Comparison of ENCODE assay signal across 8 cellular contexts in genomic region chr6:150068786-150069648, GRCh38. TPM values are rescaled to one million over a fixed set of nuclear protein-coding genes. Genes with fewer than 3 reads are reported as not detected.
DNase-seq lines count a peak whose midpoint lies in the region; ATAC-seq and TF ChIP-seq lines count a peak whose summit lies in the region.

TSS of gene ULBP3 (minus strand) at chr6:150069121. CDS start at chr6:150069066, 55 bp downstream.

- H3K27me3 Mint-ChIP-seq in central memory CD8-positive, alpha-beta T cell: no peaks in the 10 kb centered on the region

- DNase-seq in HCT116 (ENCODE audit: low read depth, low spot score) (peak; percentile 89), NCI-H128 (lab: John Stamatoyannopoulos, UW; ENCODE audit: unreplicated experiment) (peak; percentile 50), islet precursor cell (peak; percentile 99)
- DNase-seq in central memory CD8-positive, alpha-beta T cell (ENCODE audit: low spot score in 2 of 2): peak in 1 of 2 donors; percentile 26
- peak; percentile 54 to 75 for DNase-seq in stimulated activated CD4-positive, alpha-beta T cell treated with anti-CD3 and anti-CD28 coated beads, Interleukin-12 subunit alpha, Interleukin-12 subunit beta, amount 100 ng/mL, for 24 hours (ENCODE audit: low read depth in 2 of 2)
- no peak for DNase-seq in NK-92 treated with Interleukin-12 subunit alpha and Interleukin-12 subunit beta, amount 100 ng/mL, for 24 hours (lab: John Stamatoyannopoulos, UW)

- CTCF ChIA-PET in HCT116 (lab: Charles Lee): interaction anchor here (0.7 to 2.4 kb wide), 8 partner anchors 8 to 748 kb away, joined by 3 to 11 read pairs (median 4); no protein-coding TSS in a partner anchor

- peak within 1 kb of the TSS; percentile 86 for H2AFZ ChIP-seq in HCT116 (ENCODE audit: low read depth, low read length, poor library complexity, severe bottlenecking)

- ATAC-seq in HCT116: peak; percentile 87
- ATAC-seq in activated CD4-positive, CD25-positive, alpha-beta regulatory T cell treated with anti-CD3 and anti-CD28 coated beads, Interleukin-2, amount 50 U/mL, for 24 hours: peak; percentile 86
- ATAC-seq in central memory CD8-positive, alpha-beta T cell (replicated peaks; ENCODE audit: extremely low read depth, poor library complexity, severe bottlenecking): peak; percentile 68

- H4K20me1 ChIP-seq in HCT116 (ENCODE audit: insufficient read depth): no peaks in the 10 kb centered on the region

- peaks cover 28% of the 10 kb centered on the region for H3K4me1 Mint-ChIP-seq in central memory CD8-positive, alpha-beta T cell

- no peaks in the 10 kb centered on the region; the same call in 1 of the 2 replicates for H3K9me3 ChIP-seq in ES-I3 (ENCODE audit: control insufficient read depth, insufficient read depth, low read length)
- H3K9me3 ChIP-seq in HCT116 (ENCODE audit: control insufficient read depth in 1 of 2, insufficient read depth in 1 of 2, low read depth in 1 of 2, low read length in 2 of 2): no peaks in the 10 kb centered on the region

- TF ChIP-seq RAD21 in HCT116 (IDR thresholded peaks at IDR 0.05; ENCODE audit: low read depth): no peak

- H3K36me3 ChIP-seq in ES-I3 (ENCODE audit: insufficient read depth, low read length): no peaks in the 10 kb centered on the region
- peaks cover 3 to 5% of the 10 kb centered on the region in 2 experiments; a peak in 3 of 4 replicates for H3K36me3 ChIP-seq in HCT116 (ENCODE audit: control insufficient read depth in 1 of 2, insufficient read depth in 2 of 2, low read length in 2 of 2)

- peak within 1 kb of the TSS; percentile 67 for H3K27ac Mint-ChIP-seq in central memory CD8-positive, alpha-beta T cell (ENCODE audit: low read depth)

- TF ChIP-seq POLR2A in HCT116 (IDR thresholded peaks at IDR 0.05; ENCODE audit: borderline replicate concordance, extremely low read depth, insufficient read depth, insufficient read length): peak; percentile 83

- H3K9ac ChIP-seq in ES-I3 (ENCODE audit: low read depth, low read length) (peak within 1 kb of the TSS; percentile 82), HCT116 (ENCODE audit: low read length) (peak within 1 kb of the TSS; percentile 93)

- TF ChIP-seq CTCF in HCT116 (IDR thresholded peaks at IDR 0.05 in 2 of 3, conservative IDR thresholded peaks at IDR 0.05 in 1 of 3; ENCODE audit: borderline replicate concordance in 1 of 3, insufficient read depth in 1 of 3, low read depth in 2 of 3, low read length in 2 of 3): peak in 2 of 3 experiments; percentile 60 to 72; a peak in 4 of 6 replicates

- peak within 1 kb of the TSS; percentile 98 for H3K4me2 ChIP-seq in HCT116 (ENCODE audit: low read length)

- intact Hi-C loops in HCT116 (cut with micrococcal nuclease): loop anchor here (1.0 kb wide), 1 partner anchor 135 kb away; no protein-coding TSS in a partner anchor

- peak within 1 kb of the TSS; percentile 81 to 92 for H3K4me3 ChIP-seq in HCT116 (replicated peaks in 1 of 2; ENCODE audit: low read depth in 1 of 2, low read length in 2 of 2)

- peaks cover 9% of the 10 kb centered on the region; the same call in 1 of the 2 replicates for H3K79me2 ChIP-seq in HCT116 (ENCODE audit: insufficient read depth, low read length)

- no peaks in the 10 kb centered on the region for H3K27me3 ChIP-seq in HCT116 (ENCODE audit: insufficient read depth, low read length)

- H3K4me3 Mint-ChIP-seq in central memory CD8-positive, alpha-beta T cell: peak within 1 kb of the TSS; percentile 93

- no peaks in the 10 kb centered on the region for H3K9me2 ChIP-seq in HCT116 (ENCODE audit: insufficient read depth)

- no peaks in the 10 kb centered on the region; the same call in 1 of the 2 replicates for H3K4me1 ChIP-seq in ES-I3 (ENCODE audit: insufficient read depth, low read length)
- H3K4me1 ChIP-seq in HCT116 (ENCODE audit: control insufficient read depth in 1 of 2, insufficient read depth in 2 of 2, low read length in 2 of 2): peaks cover 20 to 49% of the 10 kb centered on the region in 2 experiments

- H3K9me3 Mint-ChIP-seq in central memory CD8-positive, alpha-beta T cell: no peaks in the 10 kb centered on the region

- peak within 1 kb of the TSS; percentile 53 for H3K27ac ChIP-seq in HCT116 (ENCODE audit: low read depth, low read length)

- POLR2A ChIA-PET in HCT116 (lab: Charles Lee): interaction anchor here (0.7 to 1.1 kb wide), 2 partner anchors 12 to 13 kb away, joined by 3 to 4 read pairs; no protein-coding TSS in a partner anchor

- RAD21 ChIA-PET in HCT116 (lab: Charles Lee; ENCODE audit: low non-redundant PET in 1 of 2, low total read pairs in 2 of 2, uncharacterized antibody in 2 of 2, unreplicated experiment in 2 of 2): no interaction called here

- no TSS peak for BruUV-seq in HCT116 (replicated peaks; lab: Mats Ljungman, UMichigan)

- peaks cover 2% of the 10 kb centered on the region for H3K36me3 Mint-ChIP-seq in central memory CD8-positive, alpha-beta T cell (ENCODE audit: insufficient read depth)

TF ChIP-seq in HCT116, 20 proteins besides CTCF, POLR2A, EP300 and RAD21:
- TF ChIP-seq SRF (IDR thresholded peaks at IDR 0.05; ENCODE audit: low read depth): no peak
- no peak for TF ChIP-seq FOSL1 (IDR thresholded peaks at IDR 0.05; ENCODE audit: low read depth)
- no peak for TF ChIP-seq ATF3 (IDR thresholded peaks at IDR 0.05)
- no peak for TF ChIP-seq ELF1 (IDR thresholded peaks at IDR 0.05; ENCODE audit: borderline replicate concordance, low read depth)
- TF ChIP-seq YY1 (IDR thresholded peaks at IDR 0.05; ENCODE audit: extremely low read depth, insufficient replicate concordance, low read depth, low read length): peak; percentile 54
- peak; percentile 99 for TF ChIP-seq POLR2AphosphoS5 (IDR thresholded peaks at IDR 0.05; ENCODE audit: low read depth, low read length)
- TF ChIP-seq ZBTB33 (IDR thresholded peaks at IDR 0.05; ENCODE audit: extremely low read depth, insufficient replicate concordance, low read length): peak; percentile 85
- TF ChIP-seq REST (IDR thresholded peaks at IDR 0.05; ENCODE audit: low read depth): no peak
- no peak for TF ChIP-seq CBX3 (IDR thresholded peaks at IDR 0.05; ENCODE audit: low read depth)
- TF ChIP-seq TCF7L2 (IDR thresholded peaks at IDR 0.05; ENCODE audit: borderline replicate concordance, extremely low read depth, insufficient read depth, insufficient read length): no peak

RNA-seq across cellular contexts. Expression of gene ULBP3, which starts in this region (rescaled TPM):
- 18.4 TPM for total RNA-seq in HCT116 (2021; ENCODE audit: unreplicated experiment)
- polyA plus RNA-seq in HCT116 (2012): 15.5 and 17.7 TPM in 2 replicates
